8 cellular contexts compared by ENCODE assay signal in the genomic region with DNA sequence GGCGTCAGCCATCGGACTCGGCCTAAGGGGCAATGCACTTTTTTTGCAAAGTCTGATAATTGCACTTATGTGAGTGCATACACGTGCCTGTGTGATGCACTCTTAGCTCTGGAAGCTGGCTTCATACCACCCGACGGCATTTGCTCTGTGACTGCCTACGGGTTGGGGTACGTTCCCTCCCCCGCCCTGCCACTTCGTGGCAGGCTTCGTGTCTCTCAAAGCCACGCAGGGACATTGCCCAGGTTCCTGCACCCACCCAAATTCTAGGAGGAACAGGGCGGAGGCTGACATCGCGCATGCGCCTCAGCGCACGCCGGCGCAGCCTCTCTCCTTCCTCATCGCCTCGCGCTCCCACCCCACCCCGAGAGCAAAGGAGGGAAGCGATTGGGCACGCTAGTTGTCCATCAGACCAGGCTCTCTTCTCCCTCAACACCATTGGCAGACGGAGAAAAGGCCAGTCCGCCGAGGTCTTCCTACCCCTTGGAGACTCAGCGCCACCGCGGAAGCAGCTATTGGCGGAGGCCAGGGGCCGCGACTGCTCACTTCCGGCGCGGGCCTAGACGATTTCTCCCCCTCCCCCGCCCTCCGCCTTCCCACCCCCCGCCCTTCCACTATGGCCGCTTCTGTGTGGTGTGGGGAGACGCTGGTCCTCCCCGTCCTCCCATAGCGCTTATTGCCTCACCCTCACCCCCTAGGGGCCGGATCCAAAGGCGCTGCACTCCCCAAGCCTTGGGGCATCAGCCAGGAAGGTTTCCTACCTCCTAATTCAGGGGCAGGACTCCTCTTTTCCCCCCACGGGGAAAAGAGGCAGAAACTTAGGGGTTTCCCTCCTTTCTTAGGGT. TPM values are rescaled to one million over a fixed set of nuclear protein-coding genes. Genes with fewer than 3 reads are reported as not detected.
A peak's percentile ranks its signal among the peaks of the same experiment; 100 is the strongest.
DNase-seq lines count a peak whose midpoint lies in the region; ATAC-seq and TF ChIP-seq lines count a peak whose summit lies in the region.

A gene with protein sequence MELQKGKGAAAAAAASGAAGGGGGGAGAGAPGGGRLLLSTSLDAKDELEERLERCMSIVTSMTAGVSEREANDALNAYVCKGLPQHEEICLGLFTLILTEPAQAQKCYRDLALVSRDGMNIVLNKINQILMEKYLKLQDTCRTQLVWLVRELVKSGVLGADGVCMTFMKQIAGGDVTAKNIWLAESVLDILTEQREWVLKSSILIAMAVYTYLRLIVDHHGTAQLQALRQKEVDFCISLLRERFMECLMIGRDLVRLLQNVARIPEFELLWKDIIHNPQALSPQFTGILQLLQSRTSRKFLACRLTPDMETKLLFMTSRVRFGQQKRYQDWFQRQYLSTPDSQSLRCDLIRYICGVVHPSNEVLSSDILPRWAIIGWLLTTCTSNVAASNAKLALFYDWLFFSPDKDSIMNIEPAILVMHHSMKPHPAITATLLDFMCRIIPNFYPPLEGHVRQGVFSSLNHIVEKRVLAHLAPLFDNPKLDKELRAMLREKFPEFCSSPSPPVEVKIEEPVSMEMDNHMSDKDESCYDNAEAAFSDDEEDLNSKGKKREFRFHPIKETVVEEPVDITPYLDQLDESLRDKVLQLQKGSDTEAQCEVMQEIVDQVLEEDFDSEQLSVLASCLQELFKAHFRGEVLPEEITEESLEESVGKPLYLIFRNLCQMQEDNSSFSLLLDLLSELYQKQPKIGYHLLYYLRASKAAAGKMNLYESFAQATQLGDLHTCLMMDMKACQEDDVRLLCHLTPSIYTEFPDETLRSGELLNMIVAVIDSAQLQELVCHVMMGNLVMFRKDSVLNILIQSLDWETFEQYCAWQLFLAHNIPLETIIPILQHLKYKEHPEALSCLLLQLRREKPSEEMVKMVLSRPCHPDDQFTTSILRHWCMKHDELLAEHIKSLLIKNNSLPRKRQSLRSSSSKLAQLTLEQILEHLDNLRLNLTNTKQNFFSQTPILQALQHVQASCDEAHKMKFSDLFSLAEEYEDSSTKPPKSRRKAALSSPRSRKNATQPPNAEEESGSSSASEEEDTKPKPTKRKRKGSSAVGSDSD (plus strand): TSS at position 588 of the 842 bp plus-strand sequence. CDS start 585 bp downstream, outside the sequence.

- H3K79me2 ChIP-seq in SU-DHL-6 (ENCODE audit: insufficient read depth, low read length) = peaks cover 21% of the 10 kb centered on the region

- H3K27ac ChIP-seq in SU-DHL-6 (ENCODE audit: low read depth, low read length) (peak within 1 kb of the TSS; percentile 75), thymus (ENCODE audit: low read depth) (peak within 1 kb of the TSS; percentile 95)

- no peaks in the 10 kb centered on the region for H3K9me2 ChIP-seq in SU-DHL-6 (replicated peaks; ENCODE audit: insufficient read depth, low read length)

- under 1% methylated on average over 49 of the region's 49 CpGs for WGBS in thymus

- H3K9me3 ChIP-seq in SU-DHL-6 (ENCODE audit: insufficient read depth, low read length) = no peaks in the 10 kb centered on the region
- no peaks in the 10 kb centered on the region for H3K9me3 ChIP-seq in thymus (ENCODE audit: control insufficient read depth)

- TF ChIP-seq CTCF in GM12864 (IDR thresholded peaks at IDR 0.05; ENCODE audit: low read depth, low read length, missing control alignments) (no peak), SU-DHL-6 (IDR thresholded peaks at IDR 0.05; ENCODE audit: insufficient read depth, low read length, poor library complexity, severe bottlenecking) (no peak), osteocyte (IDR thresholded peaks at IDR 0.05) (no peak)

- H3K4me1 ChIP-seq in thymus (ENCODE audit: control insufficient read depth, insufficient read depth, low read length) = peaks cover 7% of the 10 kb centered on the region

- H3K36me3 Mint-ChIP-seq in activated naive CD8-positive, alpha-beta T cell treated with anti-CD3 and anti-CD28 coated beads, Interleukin-2, amount 10 ng/mL, durations not matched to agents 7 days and 5 days = peaks cover 2% of the 10 kb centered on the region
- H3K36me3 Mint-ChIP-seq in osteocyte (ENCODE audit: unreplicated experiment) = no peaks in the 10 kb centered on the region

- POLR2A ChIA-PET in activated naive CD8-positive, alpha-beta T cell treated with anti-CD3 and anti-CD28 coated beads, Interleukin-2, amount 10 ng/mL, durations not matched to agents 7 days and 5 days (lab: Charles Lee) = interaction anchor here (0.6 to 2.5 kb wide), 13 partner anchors 9 to 264 kb away, joined by 3 to 11 read pairs (median 5); a partner anchor contains a TSS

- H3F3A ChIP-seq in SU-DHL-6 (ENCODE audit: insufficient read depth) = peaks cover 17% of the 10 kb centered on the region; the same call in 1 of the 2 replicates

- peaks cover 25% of the 10 kb centered on the region for H3K4me1 Mint-ChIP-seq in activated naive CD8-positive, alpha-beta T cell treated with anti-CD3 and anti-CD28 coated beads, Interleukin-2, amount 10 ng/mL, durations not matched to agents 7 days and 5 days
- H3K4me1 Mint-ChIP-seq in osteocyte (ENCODE audit: unreplicated experiment) = peaks cover 29% of the 10 kb centered on the region

- peak; percentile 97 for ATAC-seq in HG02678 (IDR thresholded peaks at IDR 0.05; ENCODE audit: unreplicated experiment)
- ATAC-seq in activated naive CD8-positive, alpha-beta T cell treated with anti-CD3 and anti-CD28 coated beads, Interleukin-2, amount 10 ng/mL, durations not matched to agents 7 days and 5 days (ENCODE audit: low read depth) = peak; percentile 100

- H3K4me2 ChIP-seq in SU-DHL-6 (ENCODE audit: low read depth, low read length, poor library complexity, severe bottlenecking) = peak within 1 kb of the TSS; percentile 90

- H3K9me3 Mint-ChIP-seq in activated naive CD8-positive, alpha-beta T cell treated with anti-CD3 and anti-CD28 coated beads, Interleukin-2, amount 10 ng/mL, durations not matched to agents 7 days and 5 days = no peaks in the 10 kb centered on the region
- no peaks in the 10 kb centered on the region for H3K9me3 Mint-ChIP-seq in osteocyte (ENCODE audit: unreplicated experiment)

- no peaks in the 10 kb centered on the region for H3K27me3 Mint-ChIP-seq in activated naive CD8-positive, alpha-beta T cell treated with anti-CD3 and anti-CD28 coated beads, Interleukin-2, amount 10 ng/mL, durations not matched to agents 7 days and 5 days
- no peaks in the 10 kb centered on the region for H3K27me3 Mint-ChIP-seq in osteocyte (ENCODE audit: unreplicated experiment)

- peak within 1 kb of the TSS; percentile 96 for H3K4me3 Mint-ChIP-seq in activated naive CD8-positive, alpha-beta T cell treated with anti-CD3 and anti-CD28 coated beads, Interleukin-2, amount 10 ng/mL, durations not matched to agents 7 days and 5 days
- peak within 1 kb of the TSS; percentile 96 for H3K4me3 Mint-ChIP-seq in osteocyte (ENCODE audit: unreplicated experiment)

- no peaks in the 10 kb centered on the region for H3K27me3 ChIP-seq in SU-DHL-6 (ENCODE audit: low read length)
- H3K27me3 ChIP-seq in thymus (ENCODE audit: control insufficient read depth, insufficient read depth) = no peaks in the 10 kb centered on the region

- no peaks in the 10 kb centered on the region for H4K20me1 ChIP-seq in SU-DHL-6 (ENCODE audit: low read depth, low read length)

- peak within 1 kb of the TSS; percentile 42 for H2AFZ ChIP-seq in SU-DHL-6 (ENCODE audit: low read depth, low read length, severe bottlenecking)

- H3K36me3 ChIP-seq in SU-DHL-6 (ENCODE audit: low read length) = no peaks in the 10 kb centered on the region
- no peaks in the 10 kb centered on the region for H3K36me3 ChIP-seq in thymus (ENCODE audit: control insufficient read depth, insufficient read depth)

- intact Hi-C loops in head of caudate nucleus (cut with DNase I) = no loop called here

- peak within 1 kb of the TSS; percentile 94 for H3K27ac Mint-ChIP-seq in activated naive CD8-positive, alpha-beta T cell treated with anti-CD3 and anti-CD28 coated beads, Interleukin-2, amount 10 ng/mL, durations not matched to agents 7 days and 5 days
- H3K27ac Mint-ChIP-seq in osteocyte (ENCODE audit: unreplicated experiment) = peak within 1 kb of the TSS; percentile 92

- H3K9ac ChIP-seq in SU-DHL-6 (ENCODE audit: low read length) = peak within 1 kb of the TSS; percentile 99

- peak; percentile 100 for DNase-seq in GM12864 (ENCODE audit: low read depth)
- peak; percentile 99 for DNase-seq in NCI-H128 (lab: John Stamatoyannopoulos, UW; ENCODE audit: unreplicated experiment)
- DNase-seq in activated naive CD8-positive, alpha-beta T cell treated with anti-CD3 and anti-CD28 coated beads, Interleukin-2, amount 10 ng/mL, durations not matched to agents 7 days and 5 days = peak; percentile 95
- DNase-seq in head of caudate nucleus = peak; percentile 99 to 100 (median 100)
- DNase-seq in osteocyte (ENCODE audit: extremely low spot score, unreplicated experiment) = peak; percentile 100

- H3K4me3 ChIP-seq in GM12864 (ENCODE audit: low read depth, low read length) (peak within 1 kb of the TSS; percentile 65), SU-DHL-6 (ENCODE audit: insufficient read depth, low read length, poor library complexity, severe bottlenecking) (peak within 1 kb of the TSS; percentile 78), thymus (ENCODE audit: low read length) (peak within 1 kb of the TSS; percentile 62)

RNA-seq across cellular contexts. Expression of the gene that starts here (rescaled TPM):
- total RNA-seq in activated naive CD8-positive, alpha-beta T cell treated with anti-CD3 and anti-CD28 coated beads, Interleukin-2, amount 10 ng/mL, durations not matched to agents 7 days and 5 days = 10 to 100 TPM; 53.6 to 57.2 TPM
- 62.7 and 65.9 TPM in 2 replicates for total RNA-seq in osteocyte
- polyA plus RNA-seq in thymus = 59.9 TPM

Comparison
In these comparisons a context has a peak if more than half of its experiments do, and no peak if none do; other contexts are left out.
1. Peak in every context shown above with its lines: DNase-seq, ATAC-seq, H3K4me3 ChIP-seq and H3K27ac ChIP-seq.